ENCODE assay signal across 9 cellular contexts in genomic region chr2:80168037-80168436, GRCh38.
"Had no signal": no experiment of that assay in that cellular context is flagged by ENCODE, and none has a peak within 500 bp of the region (broad histone marks: within the 10 kb centered on the region; RNA-seq: fewer than 3 reads in every experiment).

No MANE protein-coding gene starts in this region.

- H3K36me3 ChIP-seq: HAP-1 had no signal

- H3K27me3 Mint-ChIP-seq: IgD-negative memory B cell had no signal

- H3K4me1 Mint-ChIP-seq: IgD-negative memory B cell had no signal

- H2AFZ ChIP-seq: GM23338 had no signal

- H3K27ac Mint-ChIP-seq: GM23338, HFFc6, IgD-negative memory B cell had no signal

- ATAC-seq: GM23338, HCT116 had no signal

- H3K9me3 Mint-ChIP-seq: GM23338, HFFc6 had no signal

- H3K4me1 ChIP-seq: HAP-1 had no signal

- H3K9me3 ChIP-seq: HAP-1 had no signal

- H3K4me3 ChIP-seq: GM23338, HAP-1 had no signal

- H3K4me3 Mint-ChIP-seq: GM23338, HFFc6, IgD-negative memory B cell had no signal

- H3K36me3 Mint-ChIP-seq: IgD-negative memory B cell had no signal

- FAIRE-seq: H1, H54, HTR-8/SVneo had no signal

- H3K4me2 ChIP-seq: GM23338 had no signal

- DNase-seq: HFFc6, KG1 had no signal
